1 cellular context compared by ENCODE assay signal in the genomic region with DNA sequence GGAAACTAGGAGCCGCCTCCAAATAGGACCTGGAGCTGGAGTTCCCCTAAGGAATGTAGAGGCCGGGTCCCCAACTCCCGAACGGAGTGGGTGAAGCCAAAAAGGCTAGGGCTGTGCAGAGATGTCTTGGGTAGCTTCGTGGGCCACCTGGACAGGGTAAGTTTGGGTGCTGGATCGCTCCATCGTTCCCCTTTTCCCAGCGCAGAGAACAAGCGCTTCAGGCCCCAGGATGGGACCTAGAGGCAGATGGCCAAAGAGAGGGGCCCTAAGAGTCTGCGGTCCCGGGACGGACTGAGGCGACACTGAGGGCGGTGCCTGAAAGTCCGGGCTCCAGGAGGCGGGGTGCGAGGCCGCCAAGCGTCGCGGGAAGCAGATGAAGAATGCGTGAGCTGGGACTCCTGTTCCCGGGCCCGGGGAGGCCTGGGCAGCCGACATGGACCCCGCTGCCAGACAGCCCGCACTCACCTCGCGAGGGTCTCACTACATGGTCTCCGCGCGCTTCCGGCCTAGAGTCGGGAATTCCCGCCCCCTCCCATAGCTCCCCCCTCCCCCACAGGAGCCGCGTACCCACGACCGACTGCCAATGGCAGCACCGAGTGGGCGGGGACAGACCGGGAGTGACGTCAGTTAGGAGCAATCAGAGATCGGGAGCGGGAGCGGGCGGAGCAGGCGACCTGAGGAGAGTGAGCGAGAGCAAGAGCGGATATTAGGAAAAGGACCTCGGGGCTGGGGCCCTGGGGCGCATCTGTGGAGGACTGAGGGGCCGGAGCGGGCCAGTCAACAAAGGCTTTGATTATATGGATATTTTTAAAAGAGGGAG.
TF ChIP-seq lines count a peak whose summit lies in the region.

A gene with protein sequence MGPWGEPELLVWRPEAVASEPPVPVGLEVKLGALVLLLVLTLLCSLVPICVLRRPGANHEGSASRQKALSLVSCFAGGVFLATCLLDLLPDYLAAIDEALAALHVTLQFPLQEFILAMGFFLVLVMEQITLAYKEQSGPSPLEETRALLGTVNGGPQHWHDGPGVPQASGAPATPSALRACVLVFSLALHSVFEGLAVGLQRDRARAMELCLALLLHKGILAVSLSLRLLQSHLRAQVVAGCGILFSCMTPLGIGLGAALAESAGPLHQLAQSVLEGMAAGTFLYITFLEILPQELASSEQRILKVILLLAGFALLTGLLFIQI (minus strand): TSS at position 508 of the 820 bp plus-strand sequence. CDS start 822 bp downstream, outside the sequence.

TF ChIP-seq in HepG2, 621 proteins besides CTCF, POLR2A, EP300 and RAD21 (continued from another document and continues in another):
- TF ChIP-seq ZNF720 (CRISPR knock-in tag; IDR thresholded peaks at IDR 0.05) (no peak), SMAD3 (CRISPR knock-in tag; IDR thresholded peaks at IDR 0.05) (peak; percentile 14; the same call in 1 of the 2 replicates), ZNF20 (CRISPR knock-in tag; IDR thresholded peaks at IDR 0.05) (no peak), ZNF777 (CRISPR knock-in tag; IDR thresholded peaks at IDR 0.05) (peak; percentile 23; the same call in 1 of the 2 replicates), ZNF839 (CRISPR knock-in tag; IDR thresholded peaks at IDR 0.05; ENCODE audit: borderline replicate concordance) (0 out of 2 replicates have a peak, but pooled peaks have one; percentile 31), SP4 (CRISPR knock-in tag; IDR thresholded peaks at IDR 0.05) (peak; percentile 59; the same call in 1 of the 2 replicates), ZBTB38 (CRISPR knock-in tag; IDR thresholded peaks at IDR 0.05) (no peak), PAWR (CRISPR knock-in tag; IDR thresholded peaks at IDR 0.05; ENCODE audit: borderline replicate concordance) (no peak), ZNF350 (CRISPR knock-in tag; IDR thresholded peaks at IDR 0.05; ENCODE audit: borderline replicate concordance, low read depth) (no peak), ZNF577 (CRISPR knock-in tag; IDR thresholded peaks at IDR 0.05; ENCODE audit: borderline replicate concordance, low read depth) (no peak), ZNF484 (CRISPR knock-in tag; IDR thresholded peaks at IDR 0.05; ENCODE audit: borderline replicate concordance, low read depth) (no peak), SMARCC2 (IDR thresholded peaks at IDR 0.05) (no peak), HOXA5 (CRISPR knock-in tag; IDR thresholded peaks at IDR 0.05) (peak; percentile 25; the same call in 1 of the 2 replicates), BORCS8-MEF2B (CRISPR knock-in tag; IDR thresholded peaks at IDR 0.05) (no peak), SIN3A (IDR thresholded peaks at IDR 0.05; ENCODE audit: borderline replicate concordance, low read depth, low read length) (peak; percentile 79; the same call in 1 of the 2 replicates), RFX5 (IDR thresholded peaks at IDR 0.05; ENCODE audit: low read depth, low read length) (0 out of 2 replicates have a peak, but pooled peaks have one; percentile 31), NFYB (CRISPR knock-in tag; IDR thresholded peaks at IDR 0.05) (peak; percentile 88), ZNF263 (CRISPR knock-in tag; IDR thresholded peaks at IDR 0.05) (peak; percentile 45), THAP11 (CRISPR knock-in tag; IDR thresholded peaks at IDR 0.05) (peak; percentile 85), NFYC (CRISPR knock-in tag; IDR thresholded peaks at IDR 0.05) (peak; percentile 93), ZNF501 (CRISPR knock-in tag; IDR thresholded peaks at IDR 0.05) (peak; percentile 76; the same call in 1 of the 2 replicates), SPEN (CRISPR knock-in tag; IDR thresholded peaks at IDR 0.05; ENCODE audit: low read depth) (peak; percentile 71), SRY (CRISPR knock-in tag; IDR thresholded peaks at IDR 0.05) (0 out of 2 replicates have a peak, but pooled peaks have one; percentile 39), ZBTB1 (CRISPR knock-in tag; IDR thresholded peaks at IDR 0.05; ENCODE audit: borderline replicate concordance) (no peak), CAMTA2 (CRISPR knock-in tag; IDR thresholded peaks at IDR 0.05; ENCODE audit: borderline replicate concordance) (0 out of 2 replicates have a peak, but pooled peaks have one; percentile 10), MEIS2 (CRISPR knock-in tag; IDR thresholded peaks at IDR 0.05) (peak; percentile 51; the same call in 1 of the 2 replicates), ZC3H13 (CRISPR knock-in tag; IDR thresholded peaks at IDR 0.05) (no peak), TCF7L2 (IDR thresholded peaks at IDR 0.05; ENCODE audit: low read depth, low read length) (no peak), FOXK1 (CRISPR knock-in tag; IDR thresholded peaks at IDR 0.05; ENCODE audit: borderline replicate concordance, low read depth) (peak; percentile 64; the same call in 1 of the 2 replicates), NFKB2 (CRISPR knock-in tag; IDR thresholded peaks at IDR 0.05; ENCODE audit: borderline replicate concordance) (peak; percentile 64; the same call in 1 of the 2 replicates), ZNF143 (CRISPR knock-in tag; IDR thresholded peaks at IDR 0.05) (0 out of 2 replicates have a peak, but pooled peaks have one; percentile 23), ZNF567 (CRISPR knock-in tag; IDR thresholded peaks at IDR 0.05; ENCODE audit: borderline replicate concordance) (no peak), ZFX (CRISPR knock-in tag; IDR thresholded peaks at IDR 0.05; ENCODE audit: low read depth) (peak; percentile 86), ZFYVE20 (CRISPR knock-in tag; IDR thresholded peaks at IDR 0.05; ENCODE audit: borderline replicate concordance, low read depth) (no peak), ZNF282 (IDR thresholded peaks at IDR 0.05; ENCODE audit: partially characterized antibody) (no peak), ZNF737 (CRISPR knock-in tag; IDR thresholded peaks at IDR 0.05; ENCODE audit: borderline replicate concordance) (no peak), TBX2 (CRISPR knock-in tag; IDR thresholded peaks at IDR 0.05; ENCODE audit: borderline replicate concordance) (no peak), ZNF136 (CRISPR knock-in tag; IDR thresholded peaks at IDR 0.05; ENCODE audit: low read depth) (no peak), ZNF883 (CRISPR knock-in tag; IDR thresholded peaks at IDR 0.05; ENCODE audit: not compliant biosample characterization) (no peak), AKAP8 (CRISPR knock-in tag; IDR thresholded peaks at IDR 0.05) (no peak), PAX8 (CRISPR knock-in tag; IDR thresholded peaks at IDR 0.05; ENCODE audit: borderline replicate concordance) (no peak), ZC3H4 (CRISPR knock-in tag; IDR thresholded peaks at IDR 0.05; ENCODE audit: borderline replicate concordance) (no peak), AGO1 (IDR thresholded peaks at IDR 0.05; ENCODE audit: low read depth, low read length, poor library complexity, severe bottlenecking) (peak; percentile 48)
- TF ChIP-seq, protein P1, sequence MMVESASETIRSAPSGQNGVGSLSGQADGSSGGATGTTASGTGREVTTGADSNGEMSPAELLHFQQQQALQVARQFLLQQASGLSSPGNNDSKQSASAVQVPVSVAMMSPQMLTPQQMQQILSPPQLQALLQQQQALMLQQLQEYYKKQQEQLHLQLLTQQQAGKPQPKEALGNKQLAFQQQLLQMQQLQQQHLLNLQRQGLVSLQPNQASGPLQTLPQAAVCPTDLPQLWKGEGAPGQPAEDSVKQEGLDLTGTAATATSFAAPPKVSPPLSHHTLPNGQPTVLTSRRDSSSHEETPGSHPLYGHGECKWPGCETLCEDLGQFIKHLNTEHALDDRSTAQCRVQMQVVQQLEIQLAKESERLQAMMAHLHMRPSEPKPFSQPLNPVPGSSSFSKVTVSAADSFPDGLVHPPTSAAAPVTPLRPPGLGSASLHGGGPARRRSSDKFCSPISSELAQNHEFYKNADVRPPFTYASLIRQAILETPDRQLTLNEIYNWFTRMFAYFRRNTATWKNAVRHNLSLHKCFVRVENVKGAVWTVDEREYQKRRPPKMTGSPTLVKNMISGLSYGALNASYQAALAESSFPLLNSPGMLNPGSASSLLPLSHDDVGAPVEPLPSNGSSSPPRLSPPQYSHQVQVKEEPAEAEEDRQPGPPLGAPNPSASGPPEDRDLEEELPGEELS (CRISPR knock-in tag; IDR thresholded peaks at IDR 0.05) = no peak; the same call in 1 of the 2 replicates
- TF ChIP-seq, protein P2, sequence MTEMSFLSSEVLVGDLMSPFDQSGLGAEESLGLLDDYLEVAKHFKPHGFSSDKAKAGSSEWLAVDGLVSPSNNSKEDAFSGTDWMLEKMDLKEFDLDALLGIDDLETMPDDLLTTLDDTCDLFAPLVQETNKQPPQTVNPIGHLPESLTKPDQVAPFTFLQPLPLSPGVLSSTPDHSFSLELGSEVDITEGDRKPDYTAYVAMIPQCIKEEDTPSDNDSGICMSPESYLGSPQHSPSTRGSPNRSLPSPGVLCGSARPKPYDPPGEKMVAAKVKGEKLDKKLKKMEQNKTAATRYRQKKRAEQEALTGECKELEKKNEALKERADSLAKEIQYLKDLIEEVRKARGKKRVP (CRISPR knock-in tag; IDR thresholded peaks at IDR 0.05) = no peak
- TF ChIP-seq, protein P3, sequence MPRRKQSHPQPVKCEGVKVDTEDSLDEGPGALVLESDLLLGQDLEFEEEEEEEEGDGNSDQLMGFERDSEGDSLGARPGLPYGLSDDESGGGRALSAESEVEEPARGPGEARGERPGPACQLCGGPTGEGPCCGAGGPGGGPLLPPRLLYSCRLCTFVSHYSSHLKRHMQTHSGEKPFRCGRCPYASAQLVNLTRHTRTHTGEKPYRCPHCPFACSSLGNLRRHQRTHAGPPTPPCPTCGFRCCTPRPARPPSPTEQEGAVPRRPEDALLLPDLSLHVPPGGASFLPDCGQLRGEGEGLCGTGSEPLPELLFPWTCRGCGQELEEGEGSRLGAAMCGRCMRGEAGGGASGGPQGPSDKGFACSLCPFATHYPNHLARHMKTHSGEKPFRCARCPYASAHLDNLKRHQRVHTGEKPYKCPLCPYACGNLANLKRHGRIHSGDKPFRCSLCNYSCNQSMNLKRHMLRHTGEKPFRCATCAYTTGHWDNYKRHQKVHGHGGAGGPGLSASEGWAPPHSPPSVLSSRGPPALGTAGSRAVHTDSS (CRISPR knock-in tag; conservative IDR thresholded peaks at IDR 0.05) = no peak
- TF ChIP-seq, protein P4, sequence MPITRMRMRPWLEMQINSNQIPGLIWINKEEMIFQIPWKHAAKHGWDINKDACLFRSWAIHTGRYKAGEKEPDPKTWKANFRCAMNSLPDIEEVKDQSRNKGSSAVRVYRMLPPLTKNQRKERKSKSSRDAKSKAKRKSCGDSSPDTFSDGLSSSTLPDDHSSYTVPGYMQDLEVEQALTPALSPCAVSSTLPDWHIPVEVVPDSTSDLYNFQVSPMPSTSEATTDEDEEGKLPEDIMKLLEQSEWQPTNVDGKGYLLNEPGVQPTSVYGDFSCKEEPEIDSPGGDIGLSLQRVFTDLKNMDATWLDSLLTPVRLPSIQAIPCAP (CRISPR knock-in tag; IDR thresholded peaks at IDR 0.05; ENCODE audit: low read depth) = no peak
- TF ChIP-seq, protein P5, sequence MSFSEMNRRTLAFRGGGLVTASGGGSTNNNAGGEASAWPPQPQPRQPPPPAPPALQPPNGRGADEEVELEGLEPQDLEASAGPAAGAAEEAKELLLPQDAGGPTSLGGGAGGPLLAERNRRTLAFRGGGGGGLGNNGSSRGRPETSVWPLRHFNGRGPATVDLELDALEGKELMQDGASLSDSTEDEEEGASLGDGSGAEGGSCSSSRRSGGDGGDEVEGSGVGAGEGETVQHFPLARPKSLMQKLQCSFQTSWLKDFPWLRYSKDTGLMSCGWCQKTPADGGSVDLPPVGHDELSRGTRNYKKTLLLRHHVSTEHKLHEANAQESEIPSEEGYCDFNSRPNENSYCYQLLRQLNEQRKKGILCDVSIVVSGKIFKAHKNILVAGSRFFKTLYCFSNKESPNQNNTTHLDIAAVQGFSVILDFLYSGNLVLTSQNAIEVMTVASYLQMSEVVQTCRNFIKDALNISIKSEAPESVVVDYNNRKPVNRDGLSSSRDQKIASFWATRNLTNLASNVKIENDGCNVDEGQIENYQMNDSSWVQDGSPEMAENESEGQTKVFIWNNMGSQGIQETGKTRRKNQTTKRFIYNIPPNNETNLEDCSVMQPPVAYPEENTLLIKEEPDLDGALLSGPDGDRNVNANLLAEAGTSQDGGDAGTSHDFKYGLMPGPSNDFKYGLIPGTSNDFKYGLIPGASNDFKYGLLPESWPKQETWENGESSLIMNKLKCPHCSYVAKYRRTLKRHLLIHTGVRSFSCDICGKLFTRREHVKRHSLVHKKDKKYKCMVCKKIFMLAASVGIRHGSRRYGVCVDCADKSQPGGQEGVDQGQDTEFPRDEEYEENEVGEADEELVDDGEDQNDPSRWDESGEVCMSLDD (CRISPR knock-in tag; IDR thresholded peaks at IDR 0.05; ENCODE audit: borderline replicate concordance) = peak; percentile 58; the same call in 1 of the 2 replicates
- TF ChIP-seq, protein P6, sequence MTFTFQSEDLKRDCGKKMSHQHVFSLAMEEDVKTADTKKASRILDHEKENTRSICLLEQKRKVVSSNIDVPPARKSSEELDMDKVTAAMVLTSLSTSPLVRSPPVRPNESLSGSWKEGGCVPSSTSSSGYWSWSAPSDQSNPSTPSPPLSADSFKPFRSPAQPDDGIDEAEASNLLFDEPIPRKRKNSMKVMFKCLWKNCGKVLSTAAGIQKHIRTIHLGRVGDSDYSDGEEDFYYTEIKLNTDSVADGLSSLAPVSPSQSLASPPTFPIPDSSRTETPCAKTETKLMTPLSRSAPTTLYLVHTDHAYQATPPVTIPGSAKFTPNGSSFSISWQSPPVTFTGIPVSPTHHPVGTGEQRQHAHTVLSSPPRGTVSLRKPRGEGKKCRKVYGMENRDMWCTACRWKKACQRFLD (CRISPR knock-in tag; IDR thresholded peaks at IDR 0.05; ENCODE audit: borderline replicate concordance) = no peak
- TF ChIP-seq, protein P7, sequence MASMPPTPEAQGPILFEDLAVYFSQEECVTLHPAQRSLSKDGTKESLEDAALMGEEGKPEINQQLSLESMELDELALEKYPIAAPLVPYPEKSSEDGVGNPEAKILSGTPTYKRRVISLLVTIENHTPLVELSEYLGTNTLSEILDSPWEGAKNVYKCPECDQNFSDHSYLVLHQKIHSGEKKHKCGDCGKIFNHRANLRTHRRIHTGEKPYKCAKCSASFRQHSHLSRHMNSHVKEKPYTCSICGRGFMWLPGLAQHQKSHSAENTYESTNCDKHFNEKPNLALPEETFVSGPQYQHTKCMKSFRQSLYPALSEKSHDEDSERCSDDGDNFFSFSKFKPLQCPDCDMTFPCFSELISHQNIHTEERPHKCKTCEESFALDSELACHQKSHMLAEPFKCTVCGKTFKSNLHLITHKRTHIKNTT (CRISPR knock-in tag; IDR thresholded peaks at IDR 0.05) = no peak
- TF ChIP-seq, protein P8, sequence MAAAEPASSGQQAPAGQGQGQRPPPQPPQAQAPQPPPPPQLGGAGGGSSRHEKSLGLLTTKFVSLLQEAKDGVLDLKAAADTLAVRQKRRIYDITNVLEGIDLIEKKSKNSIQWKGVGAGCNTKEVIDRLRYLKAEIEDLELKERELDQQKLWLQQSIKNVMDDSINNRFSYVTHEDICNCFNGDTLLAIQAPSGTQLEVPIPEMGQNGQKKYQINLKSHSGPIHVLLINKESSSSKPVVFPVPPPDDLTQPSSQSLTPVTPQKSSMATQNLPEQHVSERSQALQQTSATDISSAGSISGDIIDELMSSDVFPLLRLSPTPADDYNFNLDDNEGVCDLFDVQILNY (CRISPR knock-in tag; conservative IDR thresholded peaks at IDR 0.05) = 0 out of 2 replicates have a peak, but pooled peaks have one; percentile 43
- TF ChIP-seq, protein P9, sequence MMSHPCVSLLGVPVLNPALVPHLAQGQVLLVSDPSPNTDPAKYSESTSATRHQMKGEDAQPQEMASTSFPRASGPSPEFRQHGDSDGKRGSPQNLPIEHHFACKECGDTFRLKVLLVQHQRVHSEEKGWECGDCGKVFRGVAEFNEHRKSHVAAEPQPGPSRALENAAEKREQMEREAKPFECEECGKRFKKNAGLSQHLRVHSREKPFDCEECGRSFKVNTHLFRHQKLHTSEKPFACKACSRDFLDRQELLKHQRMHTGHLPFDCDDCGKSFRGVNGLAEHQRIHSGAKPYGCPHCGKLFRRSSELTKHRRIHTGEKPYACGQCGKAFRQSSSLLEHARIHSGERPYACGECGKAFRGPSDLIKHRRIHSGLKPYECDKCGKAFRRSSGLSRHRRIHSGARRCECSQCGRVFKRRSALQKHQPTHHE (CRISPR knock-in tag; IDR thresholded peaks at IDR 0.05; ENCODE audit: borderline replicate concordance) = peak; percentile 86; the same call in 1 of the 2 replicates
